12 cellular contexts compared by ENCODE assay signal in genomic region chr14:37116933-37117844, GRCh38. TPM values are rescaled to one million over a fixed set of nuclear protein-coding genes. Genes with fewer than 3 reads are reported as not detected.
DNase-seq lines count a peak whose midpoint lies in the region; TF ChIP-seq lines count a peak whose summit lies in the region.
"Had no signal": no experiment of that assay in that cellular context is flagged by ENCODE, and none has a peak within 500 bp of the region (broad histone marks: within the 10 kb centered on the region; RNA-seq: fewer than 3 reads in every experiment).

No MANE protein-coding gene starts in this region.

- TF ChIP-seq POLR2A in uterus (IDR thresholded peaks at IDR 0.05) (no peak), tibial nerve (IDR thresholded peaks at IDR 0.05) (no peak)

- no peak for TF ChIP-seq EP300 in tibial nerve (IDR thresholded peaks at IDR 0.05)

- H3K27ac ChIP-seq in epithelial cell of prostate (peak overlapping the region; percentile 77), uterus (no peak overlapping the region), tibial nerve (no peak overlapping the region)
- H3K27ac ChIP-seq: BLaER1 treated with 17β-estradiol and CSF1 and Interleukin-3, amounts not matched to agents 10 nM and 100 nM had no signal

- H3K4me1 ChIP-seq in uterus = no peaks in the 10 kb centered on the region
- H3K4me1 ChIP-seq in tibial nerve = peaks cover 0 to 5% (median 0%) of the 10 kb centered on the region in 4 donors
- H3K4me1 ChIP-seq: BLaER1 treated with 17β-estradiol and CSF1 and Interleukin-3, amounts not matched to agents 10 nM and 100 nM had no signal

- DNase-seq in NCI-H748 (lab: John Stamatoyannopoulos, UW; ENCODE audit: unreplicated experiment) (peak; percentile 14), NCI-H748 treated with DMSO at 0.1 percent for 48 hours (lab: John Stamatoyannopoulos, UW) (no peak), NCI-H524 treated with DMSO at 0.1 percent for 48 hours (lab: John Stamatoyannopoulos, UW) (peak; percentile 47), epithelial cell of prostate (ENCODE audit: low read depth, low spot score) (peak; percentile 50), stromal cell of bone marrow (ENCODE audit: low read depth) (peak; percentile 52), uterus (no peak), tibial nerve (ENCODE audit: low spot score in 2 of 2) (no peak), DMS114 treated with DMSO at 0.1 percent for 48 hours (lab: John Stamatoyannopoulos, UW; ENCODE audit: unreplicated experiment) (no peak)
- DNase-seq: activated naive CD8-positive, alpha-beta T cell treated with anti-CD3 and anti-CD28 coated beads, Interleukin-2, amount 10 ng/mL, durations not matched to agents 7 days and 5 days; T-helper 9 cell had no signal

- H3K27me3 ChIP-seq in uterus (no peaks in the 10 kb centered on the region), tibial nerve (no peaks in the 10 kb centered on the region)
- H3K27me3 ChIP-seq: BLaER1 treated with 17β-estradiol and CSF1 and Interleukin-3, amounts not matched to agents 10 nM and 100 nM had no signal

- 65 to 69% methylated on average over 5 of the region's 5 CpGs for WGBS in tibial nerve, 2 donors

- intact Hi-C loops in uterus (cut with DNase I; ENCODE audit: low total_unique reads) = no loop called here

- no peaks in the 10 kb centered on the region for H3K36me3 ChIP-seq in uterus
- H3K36me3 ChIP-seq in tibial nerve = no peaks in the 10 kb centered on the region
- H3K36me3 ChIP-seq: BLaER1 treated with 17β-estradiol and CSF1 and Interleukin-3, amounts not matched to agents 10 nM and 100 nM had no signal

- H3K9me3 ChIP-seq in uterus (no peaks in the 10 kb centered on the region), tibial nerve (peaks cover 0 to 14% (median 0%) of the 10 kb centered on the region in 4 donors)

- H3K4me3 ChIP-seq in uterus (no peak overlapping the region), tibial nerve (no peak overlapping the region)
- H3K4me3 ChIP-seq: BLaER1 treated with 17β-estradiol and CSF1 and Interleukin-3, amounts not matched to agents 10 nM and 100 nM had no signal

- TF ChIP-seq CTCF in uterus (IDR thresholded peaks at IDR 0.05) (no peak), tibial nerve (IDR thresholded peaks at IDR 0.05) (peak in 2 of 5 experiments; percentile 18 to 24)

RNA-seq across cellular contexts. Expression of gene SLC25A21, which starts 55.2 kb away (rescaled TPM):
- 1 to 10 TPM in 2 of 4 donors, under 1 TPM in 1, not detected in 1; under 0.01 to 3.0 (median 2.0) TPM for total RNA-seq in uterus
- total RNA-seq in tibial nerve = under 1 TPM in 3 of 4 donors, not detected in 1; 0.30 to 0.98 (median 0.42) TPM
- total RNA-seq: activated naive CD8-positive, alpha-beta T cell treated with anti-CD3 and anti-CD28 coated beads, Interleukin-2, amount 10 ng/mL, durations not matched to agents 7 days and 5 days; mesenteric fat pad had no signal

Comparison
In these comparisons a context has a peak if more than half of its experiments do, and no peak if none do; other contexts are left out.
1. DNase-seq: peak in NCI-H748 (single experiment), NCI-H524 treated with DMSO at 0.1 percent for 48 hours (single experiment), epithelial cell of prostate (single experiment) and stromal cell of bone marrow (single experiment); none in NCI-H748 treated with DMSO at 0.1 percent for 48 hours (single experiment), uterus (0 of 2), tibial nerve (0 of 2) and DMS114 treated with DMSO at 0.1 percent for 48 hours (single experiment).